ENCODE assay signal across 9 cellular contexts in the genomic region with DNA sequence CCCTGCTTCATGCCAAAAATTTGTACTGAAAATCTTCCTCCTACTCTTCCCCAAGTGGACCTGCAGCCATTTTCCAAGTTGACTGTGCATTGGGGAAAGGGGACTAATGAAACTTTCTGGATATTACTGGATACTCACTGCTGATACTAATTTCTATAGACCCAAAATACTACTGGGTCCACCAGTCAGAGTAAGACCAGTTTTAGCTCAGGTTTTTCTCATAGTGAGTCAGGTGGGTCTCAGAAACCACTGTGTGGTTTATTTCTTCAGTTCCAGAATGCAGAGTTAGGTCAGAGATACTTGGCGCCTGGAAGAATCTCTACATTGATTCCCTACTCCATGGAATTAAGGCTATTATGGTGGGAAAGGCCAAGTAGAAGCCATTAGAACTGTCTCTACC.
"Had no signal": no experiment of that assay in that cellular context is flagged by ENCODE, and none has a peak within 500 bp of the region (broad histone marks: within the 10 kb centered on the region; RNA-seq: fewer than 3 reads in every experiment).

No MANE protein-coding gene starts in this region.

- ATAC-seq: HCT116, K562 had no signal

- H3K9me3 ChIP-seq: HAP-1 had no signal

- H3K4me3 ChIP-seq: GM23248, HAP-1, K562 had no signal

- H3K36me3 ChIP-seq: HAP-1 had no signal

- DNase-seq: GM23248, GOT3, H7, HFFc6, IMR-90, KG1 had no signal
